8 cellular contexts compared by ENCODE assay signal in genomic region chr5:16736158-16736994, GRCh38.
DNase-seq lines count a peak whose midpoint lies in the region; ATAC-seq and TF ChIP-seq lines count a peak whose summit lies in the region.

No MANE protein-coding gene starts in this region.

- no peak overlapping the region for H3K4me3 ChIP-seq in stomach

- no peaks in the 10 kb centered on the region for H3K9me3 ChIP-seq in stomach

- TF ChIP-seq EP300 in stomach (IDR thresholded peaks at IDR 0.05), result no peak

- TF ChIP-seq POLR2A in stomach (IDR thresholded peaks at IDR 0.05), result no peak

- no peaks in the 10 kb centered on the region for H3K27me3 ChIP-seq in stomach

- intact Hi-C loops in left cardiac atrium (cut with DNase I), result no loop called here
- intact Hi-C loops in stomach (cut with DNase I; ENCODE audit: low total_unique reads), result no loop called here

- no peak for TF ChIP-seq CTCF in stomach (IDR thresholded peaks at IDR 0.05)

- peaks cover 14 to 56% (median 37%) of the 10 kb centered on the region in 4 donors for H3K4me1 ChIP-seq in stomach

- WGBS in stomach, 5 donors, result 20 to 32% (median 23%) methylated on average over 14 of the region's 14 CpGs

- ATAC-seq in left cardiac atrium, result peak in 1 of 2 donors; percentile 60
- no peak for ATAC-seq in HG03565 (IDR thresholded peaks at IDR 0.05; ENCODE audit: unreplicated experiment)

- peaks cover 4 to 17% (median 16%) of the 10 kb centered on the region in 4 donors for H3K36me3 ChIP-seq in stomach

- DNase-seq in NCI-H82 (lab: John Stamatoyannopoulos, UW) (peak; percentile 43), NCI-H82 treated with DMSO at 0.1 percent for 48 hours (lab: John Stamatoyannopoulos, UW; ENCODE audit: unreplicated experiment) (no peak), UCSD-AML1 (lab: John Stamatoyannopoulos, UW; ENCODE audit: unreplicated experiment) (peak; percentile 37), left cardiac atrium (peak; percentile 38), stomach (peak; percentile 83), occipital lobe (lab: John Stamatoyannopoulos, UW) (no peak)
- no peak for DNase-seq in stimulated activated CD4-positive, alpha-beta T cell treated with anti-CD3 and anti-CD28 coated beads, Interleukin-4, amount 100 ng/mL, for 4 hours

- H3K27ac ChIP-seq in stomach, result peak overlapping the region; percentile 70 to 85 (median 72)

Comparison
In these comparisons a context has a peak if more than half of its experiments do, and no peak if none do; other contexts are left out.
1. DNase-seq: peak in NCI-H82 (single experiment), UCSD-AML1 (single experiment), left cardiac atrium (single experiment) and stomach (single experiment); none in NCI-H82 treated with DMSO at 0.1 percent for 48 hours (single experiment), occipital lobe (single experiment) and stimulated activated CD4-positive, alpha-beta T cell treated with anti-CD3 and anti-CD28 coated beads, Interleukin-4, amount 100 ng/mL, for 4 hours (0 of 2).